ENCODE assay signal across 8 cellular contexts in genomic region chr5:164119806-164120440, GRCh38.
A peak's percentile ranks its signal among the peaks of the same experiment; 100 is the strongest.
DNase-seq lines count a peak whose midpoint lies in the region; ATAC-seq, FAIRE-seq and TF ChIP-seq lines count a peak whose summit lies in the region.

No MANE protein-coding gene starts in this region.

- FAIRE-seq in small intestine (lab: Jason Lieb, UNC): no peak

- H3K4me3 ChIP-seq in heart right ventricle (no peak overlapping the region), small intestine (ENCODE audit: low read depth in 1 of 2, low read length in 2 of 2) (no peak overlapping the region)

- no peaks in the 10 kb centered on the region for H3K4me1 ChIP-seq in heart right ventricle
- no peaks in the 10 kb centered on the region for H3K4me1 ChIP-seq in small intestine (ENCODE audit: control insufficient read depth in 2 of 2, insufficient read depth in 1 of 2, low read depth in 1 of 2, low read length in 1 of 2)

- H3K27me3 ChIP-seq in heart right ventricle (no peaks in the 10 kb centered on the region), small intestine (ENCODE audit: control insufficient read depth in 2 of 2, insufficient read depth in 2 of 2, low read length in 2 of 2) (no peaks in the 10 kb centered on the region)

- H3K36me3 ChIP-seq in heart right ventricle (no peaks in the 10 kb centered on the region), small intestine (ENCODE audit: control insufficient read depth in 2 of 2, insufficient read depth in 2 of 2, low read length in 2 of 2) (no peaks in the 10 kb centered on the region)

- peak; percentile 7 for DNase-seq in EH (ENCODE audit: low read depth)
- DNase-seq in NCI-H2171 (lab: John Stamatoyannopoulos, UW): peak; percentile 46
- peak; percentile 37 for DNase-seq in glomerular visceral epithelial cell (ENCODE audit: extremely low spot score)
- DNase-seq in heart right ventricle: no peak
- DNase-seq in activated effector memory CD4-positive, alpha-beta T cell treated with anti-CD3 and anti-CD28 coated beads, Interleukin-2, amount 50 U/mL, for 16 hours: no peak
- no peak for DNase-seq in small intestine

- TF ChIP-seq CTCF in heart right ventricle (IDR thresholded peaks at IDR 0.05): no peak

- H3K9me3 ChIP-seq in heart right ventricle (peaks cover 0 to 21% (median 0%) of the 10 kb centered on the region in 11 donors), small intestine (ENCODE audit: control insufficient read depth, low read depth) (no peaks in the 10 kb centered on the region)

- H3K27ac ChIP-seq in heart right ventricle (no peak overlapping the region), small intestine (ENCODE audit: low read depth in 1 of 2, low read length in 1 of 2) (no peak overlapping the region)

- ATAC-seq in GM21576 (IDR thresholded peaks at IDR 0.05; ENCODE audit: unreplicated experiment): peak; percentile 76
- ATAC-seq in HG02678 (IDR thresholded peaks at IDR 0.05; ENCODE audit: unreplicated experiment): no peak
- ATAC-seq in heart right ventricle: no peak

- intact Hi-C loops in heart right ventricle (cut with DNase I): no loop called here

- WGBS in heart right ventricle, 2 donors: 71 to 74% methylated on average over 7 of the region's 7 CpGs
- 60 to 68% (median 66%) methylated on average over 7 of the region's 7 CpGs for WGBS in small intestine, 3 donors

Comparison
In these comparisons a context has a peak if more than half of its experiments do, and no peak if none do; other contexts are left out.
1. DNase-seq: peak in EH (single experiment), NCI-H2171 (single experiment) and glomerular visceral epithelial cell (single experiment); none in heart right ventricle (0 of 2), activated effector memory CD4-positive, alpha-beta T cell treated with anti-CD3 and anti-CD28 coated beads, Interleukin-2, amount 50 U/mL, for 16 hours (single experiment) and small intestine (single experiment).